ENCODE assay signal across 12 cellular contexts in genomic region chr20:11140359-11140758, GRCh38.
DNase-seq lines count a peak whose midpoint lies in the region; ATAC-seq and TF ChIP-seq lines count a peak whose summit lies in the region.
"Had no signal": no experiment of that assay in that cellular context is flagged by ENCODE, and none has a peak within 500 bp of the region (broad histone marks: within the 10 kb centered on the region; RNA-seq: fewer than 3 reads in every experiment).

No MANE protein-coding gene starts in this region.

- peak; percentile 74 for DNase-seq in AG20443 (ENCODE audit: low spot score)
- peak; percentile 97 for DNase-seq in LHCN-M2 (ENCODE audit: low read depth)
- DNase-seq in dedifferentiated amniotic fluid mesenchymal stem cell (ENCODE audit: extremely low spot score) = peak; percentile 23
- peak; percentile 69 for DNase-seq in myocyte (ENCODE audit: low read depth)
- no peak for DNase-seq in GM10248 (ENCODE audit: extremely low spot score)
- DNase-seq in NCI-H524 (lab: John Stamatoyannopoulos, UW) = no peak
- no peak for DNase-seq in activated naive CD4-positive, alpha-beta T cell (lab: John Stamatoyannopoulos, UW)
- DNase-seq: CD8-positive, alpha-beta memory T cell; dorsolateral prefrontal cortex; NCI-H1417 treated with DMSO at 0.1 percent for 48 hours; NCI-H69 had no signal

- POLR2A ChIA-PET in GM10248 (lab: Yijun Ruan, JAX) = no interaction called here

- no peak for ATAC-seq in GM18868 (IDR thresholded peaks at IDR 0.05; ENCODE audit: unreplicated experiment)

- TF ChIP-seq CTCF in GM10248 (IDR thresholded peaks at IDR 0.05; ENCODE audit: control extremely low read depth, extremely low read depth, low read depth, missing control alignments) = no peak

- CTCF ChIA-PET in GM10248 (lab: Yijun Ruan, JAX) = interaction anchor here (1.1 kb wide), 2 partner anchors 9 to 10 kb away, joined by 3 to 4 read pairs; no protein-coding TSS in a partner anchor

Comparison
In these comparisons a context has a peak if more than half of its experiments do, and no peak if none do; other contexts are left out.
1. DNase-seq: peak in AG20443 (single experiment), LHCN-M2 (single experiment), dedifferentiated amniotic fluid mesenchymal stem cell (single experiment) and myocyte (single experiment); none in GM10248 (single experiment), NCI-H524 (0 of 2) and activated naive CD4-positive, alpha-beta T cell (0 of 4).